In genomic region chrX:52995974-52996304, GRCh38 we compare ENCODE assay signal across 8 cellular contexts. TPM values are rescaled to one million over a fixed set of nuclear protein-coding genes. Genes with fewer than 3 reads are reported as not detected.
DNase-seq lines count a peak whose midpoint lies in the region; ATAC-seq and TF ChIP-seq lines count a peak whose summit lies in the region.

No MANE protein-coding gene starts in this region.

- DNase-seq in GM12865 (ENCODE audit: low read depth) (no peak), endothelial cell (ENCODE audit: low spot score) (no peak), prostate gland (ENCODE audit: low spot score) (no peak), EL (no peak), NCI-H774 (lab: John Stamatoyannopoulos, UW) (no peak), NCI-H128 (lab: John Stamatoyannopoulos, UW; ENCODE audit: unreplicated experiment) (no peak)

- no peaks in the 10 kb centered on the region for H3K79me2 ChIP-seq in OCI-LY1 (ENCODE audit: insufficient read depth, low read length)

- H4K20me1 ChIP-seq in OCI-LY1 (ENCODE audit: insufficient read depth, low read length) = no peaks in the 10 kb centered on the region

- peak overlapping the region; percentile 94 for H3K4me3 Mint-ChIP-seq in endothelial cell (ENCODE audit: unreplicated experiment)

- no peaks in the 10 kb centered on the region for H3K9me2 ChIP-seq in OCI-LY1 (ENCODE audit: low read depth, low read length)

- H3K9me3 ChIP-seq in OCI-LY1 (ENCODE audit: low read length) (no peaks in the 10 kb centered on the region), prostate gland (no peaks in the 10 kb centered on the region)

- no peaks in the 10 kb centered on the region for H3F3A ChIP-seq in OCI-LY1 (ENCODE audit: insufficient read depth, low read length)

- no peak for ATAC-seq in GM21526 (IDR thresholded peaks at IDR 0.05; ENCODE audit: low FRiP score, unreplicated experiment)

- intact Hi-C loops in prostate gland (cut with DNase I) = no loop called here

- H3K4me1 Mint-ChIP-seq in endothelial cell (ENCODE audit: unreplicated experiment) = peaks cover 7% of the 10 kb centered on the region

- H3K9me3 Mint-ChIP-seq in endothelial cell (ENCODE audit: unreplicated experiment) = no peaks in the 10 kb centered on the region

- H3K9ac ChIP-seq in OCI-LY1 (ENCODE audit: low read length) = peak overlapping the region; percentile 82

- peak overlapping the region; percentile 93 for H3K4me2 ChIP-seq in OCI-LY1 (ENCODE audit: low read length)

- no peak for TF ChIP-seq POLR2A in prostate gland (IDR thresholded peaks at IDR 0.05)

- 16% methylated on average over 5 of the region's 5 CpGs for WGBS in prostate gland

- H3K27me3 ChIP-seq in OCI-LY1 (ENCODE audit: insufficient read depth, low read length) (no peaks in the 10 kb centered on the region), prostate gland (replicated peaks; ENCODE audit: insufficient read depth) (no peaks in the 10 kb centered on the region)

- peak overlapping the region; percentile 70 for H3K27ac ChIP-seq in OCI-LY1 (ENCODE audit: low read depth, low read length, poor library complexity, severe bottlenecking)
- H3K27ac ChIP-seq in prostate gland = peak overlapping the region; percentile 83 to 87

- peak overlapping the region; percentile 96 for H3K27ac Mint-ChIP-seq in endothelial cell (ENCODE audit: unreplicated experiment)

- H3K4me1 ChIP-seq in OCI-LY1 (ENCODE audit: insufficient read depth, low read length, severe bottlenecking) (peaks cover 32% of the 10 kb centered on the region), prostate gland (replicated peaks) (no peaks in the 10 kb centered on the region)

- H3K4me3 ChIP-seq in GM12865 (ENCODE audit: low read depth, low read length) (peak overlapping the region; percentile 38), OCI-LY1 (ENCODE audit: low read depth, low read length, poor library complexity, severe bottlenecking) (peak overlapping the region; percentile 86), prostate gland (peak overlapping the region; percentile 36 to 46)

- no peaks in the 10 kb centered on the region for H3K36me3 Mint-ChIP-seq in endothelial cell (ENCODE audit: low read depth, unreplicated experiment)

- peaks cover 2% of the 10 kb centered on the region for H3K27me3 Mint-ChIP-seq in endothelial cell (ENCODE audit: unreplicated experiment)

- H3K36me3 ChIP-seq in OCI-LY1 (ENCODE audit: insufficient read depth, low read length) = no peaks in the 10 kb centered on the region
- H3K36me3 ChIP-seq in prostate gland = no peaks in the 10 kb centered on the region

- TF ChIP-seq CTCF in GM12865 (IDR thresholded peaks at IDR 0.05; ENCODE audit: insufficient read depth, low read depth, low read length, missing control alignments) (no peak), OCI-LY1 (IDR thresholded peaks at IDR 0.05; ENCODE audit: low read length) (no peak), endothelial cell (IDR thresholded peaks at IDR 0.05; ENCODE audit: unreplicated experiment) (no peak), prostate gland (IDR thresholded peaks at IDR 0.05) (no peak)

- H2AFZ ChIP-seq in OCI-LY1 (ENCODE audit: low read length) = no peak overlapping the region

RNA-seq across cellular contexts. Expression of gene FAM156A, which starts 37.6 kb away (rescaled TPM):
- 18.7 TPM for total RNA-seq in endothelial cell (ENCODE audit: unreplicated experiment)
- total RNA-seq in prostate gland = 10 to 100 TPM in 1 of 2 donors, 1 to 10 TPM in 1; 4.6 to 55.5 TPM

RNA-seq across cellular contexts. Expression of gene GPR173, which starts 52.6 kb away (rescaled TPM):
- total RNA-seq in endothelial cell (ENCODE audit: unreplicated experiment) (9.4 TPM), prostate gland (1 to 10 TPM; 1.9 to 3.6 TPM)
